15 cellular contexts compared by ENCODE assay signal in the genomic region with DNA sequence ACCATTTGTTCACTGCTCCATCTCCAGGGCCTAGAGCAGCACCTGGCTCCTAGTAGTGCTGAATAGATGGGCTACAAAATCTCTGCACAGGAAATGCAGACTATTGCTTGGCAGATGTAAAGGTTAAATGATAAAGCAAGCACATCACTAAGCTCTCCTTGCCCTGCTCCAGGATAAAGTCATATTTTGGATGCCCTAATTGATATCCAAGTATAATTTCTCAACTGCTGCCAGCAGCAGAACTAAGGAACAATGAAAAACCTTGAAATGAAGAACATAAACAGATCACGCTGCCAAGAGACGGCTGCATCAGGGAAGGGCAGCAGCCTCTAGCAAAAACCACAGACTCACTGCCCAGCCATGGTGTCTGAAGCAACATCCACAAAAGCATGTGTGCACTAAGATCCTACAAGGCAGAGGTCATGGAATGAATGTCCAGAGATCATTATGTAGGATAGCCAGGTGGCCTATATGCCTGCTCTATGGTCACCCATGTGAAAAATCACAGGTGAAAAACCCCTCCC.
"Had no signal": no experiment of that assay in that cellular context is flagged by ENCODE, and none has a peak within 500 bp of the region (broad histone marks: within the 10 kb centered on the region; RNA-seq: fewer than 3 reads in every experiment).

No MANE protein-coding gene starts in this region.

- H3K27ac ChIP-seq: colonic mucosa, gastrocnemius medialis, left lung, neural progenitor cell, parathyroid adenoma, stomach had no signal

- H3K36me3 Mint-ChIP-seq: activated naive CD4-positive, alpha-beta T cell treated with anti-CD3 and anti-CD28 coated beads, Interleukin-2, amount 10 ng/mL, durations not matched to agents 7 days and 5 days; neural progenitor cell had no signal

- H3K9ac ChIP-seq: neural progenitor cell, parathyroid adenoma had no signal

- H3K4me1 ChIP-seq: colonic mucosa, gastrocnemius medialis, left lung, parathyroid adenoma, stomach had no signal

- H3K4me3 ChIP-seq: colonic mucosa, gastrocnemius medialis, left lung, neural progenitor cell, stomach had no signal

- H3K9me3 ChIP-seq: colonic mucosa, gastrocnemius medialis, left lung had no signal

- H3K79me2 ChIP-seq: parathyroid adenoma had no signal

- H3K4me3 Mint-ChIP-seq: activated naive CD4-positive, alpha-beta T cell treated with anti-CD3 and anti-CD28 coated beads, Interleukin-2, amount 10 ng/mL, durations not matched to agents 7 days and 5 days; activated T-helper 17 cell treated with anti-CD3 and anti-CD28 coated beads, Interleukin-2, amount 50 U/mL, for 72 hours; neural progenitor cell had no signal

- H3K27me3 Mint-ChIP-seq: activated naive CD4-positive, alpha-beta T cell treated with anti-CD3 and anti-CD28 coated beads, Interleukin-2, amount 10 ng/mL, durations not matched to agents 7 days and 5 days; activated T-helper 17 cell treated with anti-CD3 and anti-CD28 coated beads, Interleukin-2, amount 50 U/mL, for 72 hours had no signal

- ATAC-seq: gastrocnemius medialis, left lung had no signal

- H3K36me3 ChIP-seq: colonic mucosa, gastrocnemius medialis, left lung, neural progenitor cell, stomach had no signal

- DNase-seq: activated CD4-positive, alpha-beta T cell treated with anti-CD3 and anti-CD28 coated beads for 1 hour; activated naive CD4-positive, alpha-beta T cell treated with anti-CD3 and anti-CD28 coated beads, Interleukin-2, amount 10 ng/mL, durations not matched to agents 7 days and 5 days; activated T-cell treated with anti-CD3 and anti-CD28 coated beads for 4 hours; amygdala; colonic mucosa; effector CD8-positive, alpha-beta T cell; gastrocnemius medialis; left lung; stimulated activated CD4-positive, alpha-beta T cell treated with anti-CD3 and anti-CD28 coated beads, Interleukin-15, amount 100 ng/mL, for 24 hours; stimulated activated CD4-positive, alpha-beta T cell treated with anti-CD3 and anti-CD28 coated beads, Interleukin-4, amount 100 ng/mL, for 24 hours; stomach; T-helper 9 cell had no signal

- H2AFZ ChIP-seq: neural progenitor cell, parathyroid adenoma had no signal

- H3K27me3 ChIP-seq: colonic mucosa, gastrocnemius medialis, left lung, neural progenitor cell, stomach had no signal

- H3K4me2 ChIP-seq: neural progenitor cell had no signal

- H3K27ac Mint-ChIP-seq: activated naive CD4-positive, alpha-beta T cell treated with anti-CD3 and anti-CD28 coated beads, Interleukin-2, amount 10 ng/mL, durations not matched to agents 7 days and 5 days; activated T-helper 17 cell treated with anti-CD3 and anti-CD28 coated beads, Interleukin-2, amount 50 U/mL, for 72 hours; neural progenitor cell had no signal
